ENCODE assay signal across 8 cellular contexts in genomic region chr15:45036812-45037781, GRCh38. TPM values are rescaled to one million over a fixed set of nuclear protein-coding genes. Genes with fewer than 3 reads are reported as not detected.
DNase-seq lines count a peak whose midpoint lies in the region; ATAC-seq, FAIRE-seq and TF ChIP-seq lines count a peak whose summit lies in the region.
"Not testable (repeated sequence)": the region's sequence is repeated elsewhere in the genome, so short reads cannot be mapped to it uniquely, and the experiment has no call there.

No MANE protein-coding gene starts in this region.

- H3K36me3 Mint-ChIP-seq in activated naive CD8-positive, alpha-beta T cell treated with anti-CD3 and anti-CD28 coated beads, Interleukin-2, amount 50 U/mL, for 24 hours (ENCODE audit: low read depth) = peaks cover 13% of the 10 kb centered on the region

- TF ChIP-seq EP300 in transverse colon (IDR thresholded peaks at IDR 0.05; ENCODE audit: low read depth) = not testable (repeated sequence)

- in situ Hi-C loops in transverse colon (cut with MboI; ENCODE audit: low pct_ligation_motif_present in 1 of 4, low pct_unique_long_range_greater_than_20kb in 1 of 4, low sequenced_read_pairs in 3 of 4) = loop anchor here in 1 of 4 donors (25.0 kb wide), 1 partner anchor 175 kb away; no protein-coding TSS in a partner anchor

- TF ChIP-seq CTCF in cardiac muscle cell (IDR thresholded peaks at IDR 0.05; ENCODE audit: low read depth, low read length) (peak; percentile 88), transverse colon (IDR thresholded peaks at IDR 0.05) (peak; percentile 78 to 94 (median 89))

- H3K4me1 ChIP-seq in cardiac muscle cell (ENCODE audit: low read depth) = not testable (repeated sequence)
- H3K4me1 ChIP-seq in transverse colon = peaks cover 0 to 17% (median 5%) of the 10 kb centered on the region in 4 donors

- not testable (repeated sequence) for H3K27me3 ChIP-seq in cardiac muscle cell, transverse colon

- intact Hi-C loops in posterior vena cava (cut with DNase I) = loop anchor here in 1 of 2 donors (5.0 kb wide), 1 partner anchor 70 kb away; no protein-coding TSS in a partner anchor
- intact Hi-C loops in transverse colon (cut with DNase I; ENCODE audit: low total_unique reads) = not testable (repeated sequence)

- peak; percentile 57 for FAIRE-seq in GM12891 (lab: Jason Lieb, UNC)

- DNase-seq in GM12891 (ENCODE audit: insufficient read length, low spot score) = not testable (repeated sequence)
- DNase-seq in NCI-H2029 treated with DMSO at 0.1 percent for 48 hours (lab: John Stamatoyannopoulos, UW) (peak; percentile 66), T-helper 2 cell (peak; percentile 28 to 73 (median 47)), cardiac muscle cell (ENCODE audit: low read depth in 1 of 2, low spot score in 1 of 2) (peak; percentile 70 to 77), posterior vena cava (ENCODE audit: low spot score) (peak; percentile 90), transverse colon (peak; percentile 84)
- DNase-seq in activated naive CD8-positive, alpha-beta T cell treated with anti-CD3 and anti-CD28 coated beads, Interleukin-2, amount 50 U/mL, for 24 hours = peak; percentile 73

- TF ChIP-seq POLR2A in GM12891 (IDR thresholded peaks at IDR 0.05; ENCODE audit: low read depth, low read length); transverse colon (IDR thresholded peaks at IDR 0.05): not testable (repeated sequence)

- not testable (repeated sequence) for H3K27ac Mint-ChIP-seq in activated naive CD8-positive, alpha-beta T cell treated with anti-CD3 and anti-CD28 coated beads, Interleukin-2, amount 50 U/mL, for 24 hours

- 20 to 21% methylated on average over 4 to 6 of the region's 6 CpGs for WGBS in transverse colon (ENCODE audit: low coverage in 1 of 2), 2 donors

- not testable (repeated sequence) for H3K27ac ChIP-seq in cardiac muscle cell
- H3K27ac ChIP-seq in transverse colon = peak overlapping the region; percentile 58 to 61 (median 60)

- not testable (repeated sequence) for H3K4me3 ChIP-seq in cardiac muscle cell, transverse colon

- H3K9me3 Mint-ChIP-seq in activated naive CD8-positive, alpha-beta T cell treated with anti-CD3 and anti-CD28 coated beads, Interleukin-2, amount 50 U/mL, for 24 hours = not testable (repeated sequence)

- not testable (repeated sequence) for H3K4me3 Mint-ChIP-seq in activated naive CD8-positive, alpha-beta T cell treated with anti-CD3 and anti-CD28 coated beads, Interleukin-2, amount 50 U/mL, for 24 hours

- peak; percentile 73 for ATAC-seq in HG02885 (IDR thresholded peaks at IDR 0.05; ENCODE audit: poor library complexity, unreplicated experiment)
- peak; percentile 80 for ATAC-seq in activated naive CD8-positive, alpha-beta T cell treated with anti-CD3 and anti-CD28 coated beads, Interleukin-2, amount 50 U/mL, for 24 hours

- not testable (repeated sequence) for H3K9me3 ChIP-seq in cardiac muscle cell (ENCODE audit: low read depth); transverse colon

- H3K27me3 Mint-ChIP-seq in activated naive CD8-positive, alpha-beta T cell treated with anti-CD3 and anti-CD28 coated beads, Interleukin-2, amount 50 U/mL, for 24 hours = not testable (repeated sequence)

- not testable (repeated sequence) for H3K36me3 ChIP-seq in cardiac muscle cell, transverse colon

- H3K4me1 Mint-ChIP-seq in activated naive CD8-positive, alpha-beta T cell treated with anti-CD3 and anti-CD28 coated beads, Interleukin-2, amount 50 U/mL, for 24 hours = peaks cover 19% of the 10 kb centered on the region

RNA-seq across cellular contexts. Expression of gene SORD, which starts 14.1 kb away (rescaled TPM):
- 14.6 TPM for polyA plus RNA-seq in GM12891 (2012; ENCODE audit: low read depth, missing spikeins)
- total RNA-seq in cardiac muscle cell (58.3 and 75.2 TPM in 2 replicates), posterior vena cava (1 to 10 TPM; 6.7 to 9.3 TPM), transverse colon (10 to 100 TPM in 3 of 4 donors, under 1 TPM in 1; 0.75 to 36.2 (median 11.3) TPM)
- 67.2 and 78.2 TPM in 2 replicates for polyA plus RNA-seq in cardiac muscle cell
